In the genomic region with DNA sequence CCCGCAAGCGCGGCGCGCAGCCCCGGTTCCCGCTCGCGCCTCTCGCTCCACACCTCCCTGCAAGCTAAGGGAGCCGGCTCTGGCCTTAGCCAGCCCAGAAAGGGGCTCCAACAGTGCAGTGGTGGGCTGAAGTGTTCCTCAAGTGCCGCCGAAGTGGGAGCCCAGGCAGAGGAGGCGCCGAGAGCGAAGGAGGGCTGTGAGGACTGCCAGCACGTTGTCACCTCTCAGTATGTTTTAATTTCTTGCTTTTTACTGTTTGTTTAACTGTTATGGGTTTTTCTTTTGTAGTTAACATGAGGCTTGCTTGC, we compare ENCODE assay signal across 20 cellular contexts.
"Had no signal": no experiment of that assay in that cellular context is flagged by ENCODE, and none has a peak within 500 bp of the region (broad histone marks: within the 10 kb centered on the region; RNA-seq: fewer than 3 reads in every experiment).

No MANE protein-coding gene starts in this region.

- H3K27ac ChIP-seq: left lung, lower lobe of right lung, pancreas, prostate gland, skin epidermis, suprapubic skin, tibial nerve, vagina had no signal

- H3K36me3 ChIP-seq: left lung, lower lobe of right lung, pancreas, prostate gland, suprapubic skin, tibial nerve, vagina had no signal

- ATAC-seq: left colon; left lung; lower lobe of right lung; naive thymus-derived CD8-positive, alpha-beta T cell; pancreas; right cardiac atrium; sciatic nerve; stimulated activated effector memory CD8-positive, alpha-beta T cell treated with anti-CD3 and anti-CD28 coated beads, Interleukin-12 subunit alpha, Interleukin-12 subunit beta, amount 100 ng/mL, for 72 hours had no signal

- H3K4me1 ChIP-seq: left lung, lower lobe of right lung, pancreas, prostate gland, suprapubic skin, tibial nerve, vagina had no signal

- H3K27me3 ChIP-seq: left lung, pancreas, suprapubic skin, tibial nerve, vagina had no signal

- H3K4me3 ChIP-seq: left lung, lower lobe of right lung, pancreas, prostate gland, skin epidermis, suprapubic skin, tibial nerve, vagina had no signal

- DNase-seq: hippocampal formation; left colon; lower lobe of right lung; mammary epithelial cell; mesenchymal stem cell; nucleus accumbens; retina; stimulated activated CD4-positive, alpha-beta T cell treated with anti-CD3 and anti-CD28 coated beads, Interleukin-4, amount 100 ng/mL, for 24 hours; stimulated activated naive CD4-positive, alpha-beta T cell had no signal

- H3K9me3 ChIP-seq: left lung, lower lobe of right lung, pancreas, prostate gland, suprapubic skin, vagina had no signal
